In the genomic region with DNA sequence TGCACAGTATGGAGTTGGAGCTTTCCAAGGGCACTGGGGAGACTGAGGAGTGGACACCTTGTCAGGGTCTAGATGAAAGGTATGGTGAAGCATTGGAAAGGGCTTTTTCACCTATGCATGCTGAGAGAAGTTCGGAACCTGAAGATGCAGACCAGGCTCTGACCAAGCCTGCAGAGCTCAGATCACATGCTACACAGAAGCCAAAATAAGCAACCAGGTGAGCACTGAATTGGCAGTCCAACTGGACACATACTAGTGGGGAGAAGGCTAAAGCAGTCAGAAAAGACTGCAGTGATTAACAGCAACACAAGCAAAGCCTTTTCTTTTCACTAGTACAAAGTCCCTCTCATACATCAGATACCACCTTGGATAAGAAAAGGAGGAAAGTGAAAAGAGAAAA, we compare ENCODE assay signal across 28 cellular contexts.
"Had no signal": no experiment of that assay in that cellular context is flagged by ENCODE, and none has a peak within 500 bp of the region (broad histone marks: within the 10 kb centered on the region; RNA-seq: fewer than 3 reads in every experiment).

No MANE protein-coding gene starts in this region.

- H3K4me1 ChIP-seq: neural progenitor cell, parathyroid adenoma, psoas muscle, right lobe of liver, sigmoid colon, stomach, thyroid gland, tibial nerve, upper lobe of left lung, vagina had no signal

- H3K9me3 ChIP-seq: ovary, psoas muscle, right lobe of liver, sigmoid colon, stomach, thoracic aorta, thyroid gland, tibial nerve, upper lobe of left lung, vagina had no signal

- H3K27me3 Mint-ChIP-seq: stimulated activated naive B cell treated with anti-CD40 and anti-IgM and Interleukin-4, amounts not matched to agents 10 μg/mL and 1 μg/mL and 100 μg/mL, for 72 hours; stimulated activated naive CD8-positive, alpha-beta T cell treated with anti-CD3 and anti-CD28 coated beads, Interleukin-15, Interleukin-2, amounts not matched to agents 100 ng/mL and 50 ng/mL, for 24 hours had no signal

- H3K27ac Mint-ChIP-seq: natural killer cell; nephron; neural progenitor cell; progenitor cell of endocrine pancreas; stimulated activated effector memory CD8-positive, alpha-beta T cell treated with anti-CD3 and anti-CD28 coated beads, Interleukin-12 subunit alpha, Interleukin-12 subunit beta, amount 100 ng/mL, for 72 hours; stimulated activated naive B cell treated with anti-CD40 and anti-IgM and Interleukin-4, amounts not matched to agents 10 μg/mL and 1 μg/mL and 100 μg/mL, for 72 hours; stimulated activated naive CD8-positive, alpha-beta T cell treated with anti-CD3 and anti-CD28 coated beads, Interleukin-15, Interleukin-2, amounts not matched to agents 100 ng/mL and 50 ng/mL, for 24 hours had no signal

- DNase-seq: natural killer cell; occipital lobe; ovary; posterior cingulate gyrus; psoas muscle; right cardiac atrium; right lobe of liver; sigmoid colon; small intestine; stimulated activated CD4-positive, alpha-beta T cell treated with anti-CD3 and anti-CD28 coated beads, Interleukin-15, amount 100 ng/mL, for 24 hours; stimulated activated CD4-positive, alpha-beta T cell treated with anti-CD3 and anti-CD28 coated beads, Interleukin-2, amount 100 ng/mL, for 24 hours; stimulated activated CD4-positive, alpha-beta T cell treated with anti-CD3 and anti-CD28 coated beads, Interleukin-2, amount 100 ng/mL, for 48 hours; stimulated activated CD4-positive, alpha-beta T cell treated with anti-CD3 and anti-CD28 coated beads, Interleukin-4, amount 100 ng/mL, for 24 hours; stimulated activated naive B cell treated with anti-CD40 and anti-IgM and Interleukin-4, amounts not matched to agents 10 μg/mL and 1 μg/mL and 100 μg/mL, for 72 hours; stimulated activated naive CD4-positive, alpha-beta T cell treated with Interleukin-2 at 50 U/mL for 16 hours; stomach; thyroid gland; trophoblast cell; upper lobe of left lung had no signal

- H3K9ac ChIP-seq: neural progenitor cell, parathyroid adenoma had no signal

- H3K4me1 Mint-ChIP-seq: natural killer cell; nephron; stimulated activated effector memory CD8-positive, alpha-beta T cell treated with anti-CD3 and anti-CD28 coated beads, Interleukin-12 subunit alpha, Interleukin-12 subunit beta, amount 100 ng/mL, for 72 hours; stimulated activated naive B cell treated with anti-CD40 and anti-IgM and Interleukin-4, amounts not matched to agents 10 μg/mL and 1 μg/mL and 100 μg/mL, for 72 hours had no signal

- H3K4me3 ChIP-seq: neural progenitor cell, ovary, psoas muscle, right lobe of liver, sigmoid colon, stomach, thoracic aorta, thyroid gland, tibial nerve, upper lobe of left lung, vagina had no signal

- H3K4me3 Mint-ChIP-seq: natural killer cell; nephron; neural progenitor cell; stimulated activated effector memory CD8-positive, alpha-beta T cell treated with anti-CD3 and anti-CD28 coated beads, Interleukin-12 subunit alpha, Interleukin-12 subunit beta, amount 100 ng/mL, for 72 hours; stimulated activated naive B cell treated with anti-CD40 and anti-IgM and Interleukin-4, amounts not matched to agents 10 μg/mL and 1 μg/mL and 100 μg/mL, for 72 hours; stimulated activated naive CD8-positive, alpha-beta T cell treated with anti-CD3 and anti-CD28 coated beads, Interleukin-15, Interleukin-2, amounts not matched to agents 100 ng/mL and 50 ng/mL, for 24 hours had no signal

- H3K27me3 ChIP-seq: neural progenitor cell, ovary, right lobe of liver, sigmoid colon, stomach, thyroid gland, tibial nerve, upper lobe of left lung, vagina had no signal

- H3K27ac ChIP-seq: neural progenitor cell, ovary, parathyroid adenoma, psoas muscle, right lobe of liver, sigmoid colon, stomach, thoracic aorta, thyroid gland, tibial nerve, upper lobe of left lung, vagina had no signal

- H3K9me3 Mint-ChIP-seq: nephron; neural progenitor cell; stimulated activated naive B cell treated with anti-CD40 and anti-IgM and Interleukin-4, amounts not matched to agents 10 μg/mL and 1 μg/mL and 100 μg/mL, for 72 hours; stimulated activated naive CD8-positive, alpha-beta T cell treated with anti-CD3 and anti-CD28 coated beads, Interleukin-15, Interleukin-2, amounts not matched to agents 100 ng/mL and 50 ng/mL, for 24 hours had no signal

- H3K36me3 ChIP-seq: neural progenitor cell, ovary, right lobe of liver, sigmoid colon, stomach, thoracic aorta, thyroid gland, tibial nerve, upper lobe of left lung, vagina had no signal

- ATAC-seq: natural killer cell; psoas muscle; right cardiac atrium; right lobe of liver; stimulated activated effector memory CD8-positive, alpha-beta T cell treated with anti-CD3 and anti-CD28 coated beads, Interleukin-12 subunit alpha, Interleukin-12 subunit beta, amount 100 ng/mL, for 72 hours had no signal

- H3K36me3 Mint-ChIP-seq: natural killer cell; neural progenitor cell; stimulated activated effector memory CD8-positive, alpha-beta T cell treated with anti-CD3 and anti-CD28 coated beads, Interleukin-12 subunit alpha, Interleukin-12 subunit beta, amount 100 ng/mL, for 72 hours; stimulated activated naive B cell treated with anti-CD40 and anti-IgM and Interleukin-4, amounts not matched to agents 10 μg/mL and 1 μg/mL and 100 μg/mL, for 72 hours had no signal
